ENCODE assay signal across 1 cellular context in the genomic region with DNA sequence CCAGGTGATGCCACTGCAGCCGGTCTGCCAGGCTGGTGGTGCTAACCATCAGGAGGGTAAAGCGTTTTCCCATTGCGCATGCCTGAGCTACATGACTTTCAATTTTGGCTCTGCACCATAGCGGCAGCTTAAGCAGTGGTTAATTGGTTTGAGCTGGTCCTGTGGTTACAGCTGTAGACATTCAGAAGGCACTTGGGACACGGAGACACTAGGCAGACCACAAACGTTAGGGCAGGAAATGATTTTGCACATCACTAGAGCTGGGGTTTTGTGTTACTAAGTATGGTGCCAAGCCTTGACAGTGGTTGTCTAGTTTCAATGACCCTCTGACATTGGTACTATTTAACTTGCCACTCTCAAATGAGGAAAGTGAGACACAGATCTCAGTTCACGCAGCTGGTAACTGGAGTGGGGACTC.
A peak's percentile ranks its signal among the peaks of the same experiment; 100 is the strongest.
TF ChIP-seq lines count a peak whose summit lies in the region.

No MANE protein-coding gene starts in this region.

TF ChIP-seq in GM12878, 131 proteins besides CTCF, POLR2A, EP300 and RAD21 (continued from another document and continues in another):
- TF ChIP-seq, protein P1, sequence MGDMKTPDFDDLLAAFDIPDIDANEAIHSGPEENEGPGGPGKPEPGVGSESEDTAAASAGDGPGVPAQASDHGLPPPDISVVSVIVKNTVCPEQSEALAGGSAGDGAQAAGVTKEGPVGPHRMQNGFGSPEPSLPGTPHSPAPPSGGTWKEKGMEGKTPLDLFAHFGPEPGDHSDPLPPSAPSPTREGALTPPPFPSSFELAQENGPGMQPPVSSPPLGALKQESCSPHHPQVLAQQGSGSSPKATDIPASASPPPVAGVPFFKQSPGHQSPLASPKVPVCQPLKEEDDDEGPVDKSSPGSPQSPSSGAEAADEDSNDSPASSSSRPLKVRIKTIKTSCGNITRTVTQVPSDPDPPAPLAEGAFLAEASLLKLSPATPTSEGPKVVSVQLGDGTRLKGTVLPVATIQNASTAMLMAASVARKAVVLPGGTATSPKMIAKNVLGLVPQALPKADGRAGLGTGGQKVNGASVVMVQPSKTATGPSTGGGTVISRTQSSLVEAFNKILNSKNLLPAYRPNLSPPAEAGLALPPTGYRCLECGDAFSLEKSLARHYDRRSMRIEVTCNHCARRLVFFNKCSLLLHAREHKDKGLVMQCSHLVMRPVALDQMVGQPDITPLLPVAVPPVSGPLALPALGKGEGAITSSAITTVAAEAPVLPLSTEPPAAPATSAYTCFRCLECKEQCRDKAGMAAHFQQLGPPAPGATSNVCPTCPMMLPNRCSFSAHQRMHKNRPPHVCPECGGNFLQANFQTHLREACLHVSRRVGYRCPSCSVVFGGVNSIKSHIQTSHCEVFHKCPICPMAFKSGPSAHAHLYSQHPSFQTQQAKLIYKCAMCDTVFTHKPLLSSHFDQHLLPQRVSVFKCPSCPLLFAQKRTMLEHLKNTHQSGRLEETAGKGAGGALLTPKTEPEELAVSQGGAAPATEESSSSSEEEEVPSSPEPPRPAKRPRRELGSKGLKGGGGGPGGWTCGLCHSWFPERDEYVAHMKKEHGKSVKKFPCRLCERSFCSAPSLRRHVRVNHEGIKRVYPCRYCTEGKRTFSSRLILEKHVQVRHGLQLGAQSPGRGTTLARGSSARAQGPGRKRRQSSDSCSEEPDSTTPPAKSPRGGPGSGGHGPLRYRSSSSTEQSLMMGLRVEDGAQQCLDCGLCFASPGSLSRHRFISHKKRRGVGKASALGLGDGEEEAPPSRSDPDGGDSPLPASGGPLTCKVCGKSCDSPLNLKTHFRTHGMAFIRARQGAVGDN (IDR thresholded peaks at IDR 0.05) = no peak
- TF ChIP-seq BRCA1 (IDR thresholded peaks at IDR 0.05; ENCODE audit: low read depth, low read length) (no peak), NFIC (IDR thresholded peaks at IDR 0.05; ENCODE audit: low read depth, low read length) (peak; percentile 50; the same call in 1 of the 2 replicates), TCF12 (IDR thresholded peaks at IDR 0.05; ENCODE audit: low read depth, low read length) (peak; percentile 90), KAT2A (conservative IDR thresholded peaks at IDR 0.05; ENCODE audit: control insufficient read depth, low read depth, low read length) (no peak), SMAD5 (IDR thresholded peaks at IDR 0.05; ENCODE audit: low read depth) (no peak), SREBF1 (IDR thresholded peaks at IDR 0.05; ENCODE audit: low read length) (no peak), HCFC1 (IDR thresholded peaks at IDR 0.05; ENCODE audit: low read length) (no peak), POLR2AphosphoS5 (IDR thresholded peaks at IDR 0.05; ENCODE audit: low read length) (no peak), SPI1 (IDR thresholded peaks at IDR 0.05; ENCODE audit: borderline replicate concordance, insufficient read depth, low read depth, low read length) (no peak), SMC3 (IDR thresholded peaks at IDR 0.05; ENCODE audit: borderline replicate concordance, low read length) (no peak), KDM1A (IDR thresholded peaks at IDR 0.05; ENCODE audit: borderline replicate concordance) (no peak), ETV6 (conservative IDR thresholded peaks at IDR 0.05 in 1 of 2, IDR thresholded peaks at IDR 0.05 in 1 of 2; ENCODE audit: borderline replicate concordance in 1 of 2, low read depth in 1 of 2) (no peak), HDAC2 (IDR thresholded peaks at IDR 0.05) (no peak), TBL1XR1 (IDR thresholded peaks at IDR 0.05; ENCODE audit: low read depth, low read length) (no peak; the same call in 1 of the 2 replicates), RCOR1 (conservative IDR thresholded peaks at IDR 0.05; ENCODE audit: low read depth, low read length) (no peak), NFYA (IDR thresholded peaks at IDR 0.05; ENCODE audit: borderline replicate concordance, low read depth, low read length) (no peak), ASH2L (IDR thresholded peaks at IDR 0.05; ENCODE audit: borderline replicate concordance, low read depth) (no peak), ZNF384 (IDR thresholded peaks at IDR 0.05; ENCODE audit: borderline replicate concordance, low read depth, low read length) (no peak), IKZF2 (IDR thresholded peaks at IDR 0.05) (peak in 1 of 2 experiments; percentile 54; a peak in 2 of 4 replicates), ESRRA (IDR thresholded peaks at IDR 0.05; ENCODE audit: low read length) (no peak), FOXK2 (IDR thresholded peaks at IDR 0.05) (no peak), TCF3 (IDR thresholded peaks at IDR 0.05; ENCODE audit: borderline replicate concordance, insufficient read depth, low read depth, low read length) (peak; percentile 75; the same call in 1 of the 2 replicates), SRF (IDR thresholded peaks at IDR 0.05; ENCODE audit: low read depth in 2 of 2, low read length in 2 of 2) (no peak), MEF2B (IDR thresholded peaks at IDR 0.05; ENCODE audit: partially characterized antibody, poor library complexity, severe bottlenecking) (peak; percentile 89), BCL11A (IDR thresholded peaks at IDR 0.05; ENCODE audit: low read depth, low read length) (peak; percentile 74), CBX5 (IDR thresholded peaks at IDR 0.05; ENCODE audit: low read depth) (0 out of 2 replicates have a peak, but pooled peaks have one; percentile 43), EZH2 (IDR thresholded peaks at IDR 0.05; ENCODE audit: borderline replicate concordance, control insufficient read depth, low read depth, low read length) (no peak), HDAC6 (IDR thresholded peaks at IDR 0.05; ENCODE audit: unreplicated experiment) (no peak), BMI1 (IDR thresholded peaks at IDR 0.05; ENCODE audit: borderline replicate concordance) (no peak), SUPT20H (IDR thresholded peaks at IDR 0.05; ENCODE audit: borderline replicate concordance, control insufficient read depth, low read depth, low read length) (no peak), YY1 (IDR thresholded peaks at IDR 0.05; ENCODE audit: low read depth, low read length) (no peak), ZNF622 (IDR thresholded peaks at IDR 0.05) (no peak), ATF7 (IDR thresholded peaks at IDR 0.05; ENCODE audit: low read depth) (no peak), POLR2AphosphoS2 (IDR thresholded peaks at IDR 0.05; ENCODE audit: low read depth, low read length) (no peak), CREB1 (IDR thresholded peaks at IDR 0.05; ENCODE audit: low read depth) (0 out of 2 replicates have a peak, but pooled peaks have one; percentile 16), NRF1 (conservative IDR thresholded peaks at IDR 0.05; ENCODE audit: low read depth, low read length) (peak; percentile 20; the same call in 1 of the 2 replicates), RFX5 (IDR thresholded peaks at IDR 0.05; ENCODE audit: low read depth, low read length) (no peak)
- TF ChIP-seq, protein P2, sequence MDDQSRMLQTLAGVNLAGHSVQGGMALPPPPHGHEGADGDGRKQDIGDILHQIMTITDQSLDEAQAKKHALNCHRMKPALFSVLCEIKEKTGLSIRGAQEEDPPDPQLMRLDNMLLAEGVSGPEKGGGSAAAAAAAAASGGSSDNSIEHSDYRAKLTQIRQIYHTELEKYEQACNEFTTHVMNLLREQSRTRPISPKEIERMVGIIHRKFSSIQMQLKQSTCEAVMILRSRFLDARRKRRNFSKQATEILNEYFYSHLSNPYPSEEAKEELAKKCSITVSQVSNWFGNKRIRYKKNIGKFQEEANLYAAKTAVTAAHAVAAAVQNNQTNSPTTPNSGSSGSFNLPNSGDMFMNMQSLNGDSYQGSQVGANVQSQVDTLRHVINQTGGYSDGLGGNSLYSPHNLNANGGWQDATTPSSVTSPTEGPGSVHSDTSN (IDR thresholded peaks at IDR 0.05; ENCODE audit: insufficient replicate concordance, low read depth, low read length) = no peak
- TF ChIP-seq, protein P3, sequence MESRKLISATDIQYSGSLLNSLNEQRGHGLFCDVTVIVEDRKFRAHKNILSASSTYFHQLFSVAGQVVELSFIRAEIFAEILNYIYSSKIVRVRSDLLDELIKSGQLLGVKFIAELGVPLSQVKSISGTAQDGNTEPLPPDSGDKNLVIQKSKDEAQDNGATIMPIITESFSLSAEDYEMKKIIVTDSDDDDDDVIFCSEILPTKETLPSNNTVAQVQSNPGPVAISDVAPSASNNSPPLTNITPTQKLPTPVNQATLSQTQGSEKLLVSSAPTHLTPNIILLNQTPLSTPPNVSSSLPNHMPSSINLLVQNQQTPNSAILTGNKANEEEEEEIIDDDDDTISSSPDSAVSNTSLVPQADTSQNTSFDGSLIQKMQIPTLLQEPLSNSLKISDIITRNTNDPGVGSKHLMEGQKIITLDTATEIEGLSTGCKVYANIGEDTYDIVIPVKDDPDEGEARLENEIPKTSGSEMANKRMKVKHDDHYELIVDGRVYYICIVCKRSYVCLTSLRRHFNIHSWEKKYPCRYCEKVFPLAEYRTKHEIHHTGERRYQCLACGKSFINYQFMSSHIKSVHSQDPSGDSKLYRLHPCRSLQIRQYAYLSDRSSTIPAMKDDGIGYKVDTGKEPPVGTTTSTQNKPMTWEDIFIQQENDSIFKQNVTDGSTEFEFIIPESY (IDR thresholded peaks at IDR 0.05) = no peak
- TF ChIP-seq, protein P4, sequence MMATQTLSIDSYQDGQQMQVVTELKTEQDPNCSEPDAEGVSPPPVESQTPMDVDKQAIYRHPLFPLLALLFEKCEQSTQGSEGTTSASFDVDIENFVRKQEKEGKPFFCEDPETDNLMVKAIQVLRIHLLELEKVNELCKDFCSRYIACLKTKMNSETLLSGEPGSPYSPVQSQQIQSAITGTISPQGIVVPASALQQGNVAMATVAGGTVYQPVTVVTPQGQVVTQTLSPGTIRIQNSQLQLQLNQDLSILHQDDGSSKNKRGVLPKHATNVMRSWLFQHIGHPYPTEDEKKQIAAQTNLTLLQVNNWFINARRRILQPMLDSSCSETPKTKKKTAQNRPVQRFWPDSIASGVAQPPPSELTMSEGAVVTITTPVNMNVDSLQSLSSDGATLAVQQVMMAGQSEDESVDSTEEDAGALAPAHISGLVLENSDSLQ (IDR thresholded peaks at IDR 0.05) = no peak
- TF ChIP-seq, protein P5, sequence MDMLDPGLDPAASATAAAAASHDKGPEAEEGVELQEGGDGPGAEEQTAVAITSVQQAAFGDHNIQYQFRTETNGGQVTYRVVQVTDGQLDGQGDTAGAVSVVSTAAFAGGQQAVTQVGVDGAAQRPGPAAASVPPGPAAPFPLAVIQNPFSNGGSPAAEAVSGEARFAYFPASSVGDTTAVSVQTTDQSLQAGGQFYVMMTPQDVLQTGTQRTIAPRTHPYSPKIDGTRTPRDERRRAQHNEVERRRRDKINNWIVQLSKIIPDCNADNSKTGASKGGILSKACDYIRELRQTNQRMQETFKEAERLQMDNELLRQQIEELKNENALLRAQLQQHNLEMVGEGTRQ (IDR thresholded peaks at IDR 0.05; ENCODE audit: borderline replicate concordance, low read depth, low read length) = no peak
- TF ChIP-seq, protein P6, sequence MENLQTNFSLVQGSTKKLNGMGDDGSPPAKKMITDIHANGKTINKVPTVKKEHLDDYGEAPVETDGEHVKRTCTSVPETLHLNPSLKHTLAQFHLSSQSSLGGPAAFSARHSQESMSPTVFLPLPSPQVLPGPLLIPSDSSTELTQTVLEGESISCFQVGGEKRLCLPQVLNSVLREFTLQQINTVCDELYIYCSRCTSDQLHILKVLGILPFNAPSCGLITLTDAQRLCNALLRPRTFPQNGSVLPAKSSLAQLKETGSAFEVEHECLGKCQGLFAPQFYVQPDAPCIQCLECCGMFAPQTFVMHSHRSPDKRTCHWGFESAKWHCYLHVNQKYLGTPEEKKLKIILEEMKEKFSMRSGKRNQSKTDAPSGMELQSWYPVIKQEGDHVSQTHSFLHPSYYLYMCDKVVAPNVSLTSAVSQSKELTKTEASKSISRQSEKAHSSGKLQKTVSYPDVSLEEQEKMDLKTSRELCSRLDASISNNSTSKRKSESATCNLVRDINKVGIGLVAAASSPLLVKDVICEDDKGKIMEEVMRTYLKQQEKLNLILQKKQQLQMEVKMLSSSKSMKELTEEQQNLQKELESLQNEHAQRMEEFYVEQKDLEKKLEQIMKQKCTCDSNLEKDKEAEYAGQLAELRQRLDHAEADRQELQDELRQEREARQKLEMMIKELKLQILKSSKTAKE (IDR thresholded peaks at IDR 0.05; ENCODE audit: low read depth, poor library complexity, severe bottlenecking) = peak; percentile 92
- TF ChIP-seq, protein P7, sequence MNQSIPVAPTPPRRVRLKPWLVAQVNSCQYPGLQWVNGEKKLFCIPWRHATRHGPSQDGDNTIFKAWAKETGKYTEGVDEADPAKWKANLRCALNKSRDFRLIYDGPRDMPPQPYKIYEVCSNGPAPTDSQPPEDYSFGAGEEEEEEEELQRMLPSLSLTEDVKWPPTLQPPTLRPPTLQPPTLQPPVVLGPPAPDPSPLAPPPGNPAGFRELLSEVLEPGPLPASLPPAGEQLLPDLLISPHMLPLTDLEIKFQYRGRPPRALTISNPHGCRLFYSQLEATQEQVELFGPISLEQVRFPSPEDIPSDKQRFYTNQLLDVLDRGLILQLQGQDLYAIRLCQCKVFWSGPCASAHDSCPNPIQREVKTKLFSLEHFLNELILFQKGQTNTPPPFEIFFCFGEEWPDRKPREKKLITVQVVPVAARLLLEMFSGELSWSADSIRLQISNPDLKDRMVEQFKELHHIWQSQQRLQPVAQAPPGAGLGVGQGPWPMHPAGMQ (IDR thresholded peaks at IDR 0.05; ENCODE audit: borderline replicate concordance) = no peak
- TF ChIP-seq, protein P8, sequence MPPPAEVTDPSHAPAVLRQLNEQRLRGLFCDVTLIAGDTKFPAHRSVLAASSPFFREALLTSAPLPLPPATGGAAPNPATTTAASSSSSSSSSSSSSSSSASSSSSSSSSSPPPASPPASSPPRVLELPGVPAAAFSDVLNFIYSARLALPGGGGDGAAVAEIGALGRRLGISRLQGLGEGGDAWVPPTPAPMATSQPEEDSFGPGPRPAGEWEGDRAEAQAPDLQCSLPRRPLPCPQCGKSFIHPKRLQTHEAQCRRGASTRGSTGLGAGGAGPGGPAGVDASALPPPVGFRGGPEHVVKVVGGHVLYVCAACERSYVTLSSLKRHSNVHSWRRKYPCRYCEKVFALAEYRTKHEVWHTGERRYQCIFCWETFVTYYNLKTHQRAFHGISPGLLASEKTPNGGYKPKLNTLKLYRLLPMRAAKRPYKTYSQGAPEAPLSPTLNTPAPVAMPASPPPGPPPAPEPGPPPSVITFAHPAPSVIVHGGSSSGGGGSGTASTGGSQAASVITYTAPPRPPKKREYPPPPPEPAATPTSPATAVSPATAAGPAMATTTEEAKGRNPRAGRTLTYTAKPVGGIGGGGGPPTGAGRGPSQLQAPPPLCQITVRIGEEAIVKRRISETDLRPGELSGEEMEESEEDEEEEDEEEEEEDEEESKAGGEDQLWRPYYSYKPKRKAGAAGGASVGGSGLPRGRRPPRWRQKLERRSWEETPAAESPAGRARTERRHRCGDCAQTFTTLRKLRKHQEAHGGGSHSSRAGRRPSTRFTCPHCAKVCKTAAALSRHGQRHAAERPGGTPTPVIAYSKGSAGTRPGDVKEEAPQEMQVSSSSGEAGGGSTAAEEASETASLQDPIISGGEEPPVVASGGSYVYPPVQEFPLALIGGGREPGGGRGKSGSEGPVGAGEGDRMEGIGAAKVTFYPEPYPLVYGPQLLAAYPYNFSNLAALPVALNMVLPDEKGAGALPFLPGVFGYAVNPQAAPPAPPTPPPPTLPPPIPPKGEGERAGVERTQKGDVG (CRISPR knock-in tag; IDR thresholded peaks at IDR 0.05) = no peak
